Comparison of ENCODE assay signal across 8 cellular contexts in genomic region chr13:30395192-30396158, GRCh38. TPM values are rescaled to one million over a fixed set of nuclear protein-coding genes. Genes with fewer than 3 reads are reported as not detected.
A peak's percentile ranks its signal among the peaks of the same experiment; 100 is the strongest.
DNase-seq lines count a peak whose midpoint lies in the region; ATAC-seq, FAIRE-seq and TF ChIP-seq lines count a peak whose summit lies in the region.

No MANE protein-coding gene starts in this region.

- no peaks in the 10 kb centered on the region for H3K27me3 Mint-ChIP-seq in activated naive CD4-positive, alpha-beta T cell treated with anti-CD3 and anti-CD28 coated beads for 36 hours (ENCODE audit: low read depth)
- H3K27me3 Mint-ChIP-seq in neural progenitor cell (ENCODE audit: insufficient read depth, low read depth) = peaks cover 8% of the 10 kb centered on the region

- peak overlapping the region; percentile 58 for H2AFZ ChIP-seq in KMS-11 (ENCODE audit: low read depth)
- peak overlapping the region; percentile 91 for H2AFZ ChIP-seq in neural progenitor cell (replicated peaks)

- H3K4me1 Mint-ChIP-seq in activated naive CD4-positive, alpha-beta T cell treated with anti-CD3 and anti-CD28 coated beads for 36 hours (ENCODE audit: low read depth) = peaks cover 23% of the 10 kb centered on the region
- H3K4me1 Mint-ChIP-seq in neural progenitor cell = peaks cover 13% of the 10 kb centered on the region

- peak; percentile 81 for DNase-seq in DMS153 (lab: John Stamatoyannopoulos, UW)
- DNase-seq in activated naive CD4-positive, alpha-beta T cell treated with anti-CD3 and anti-CD28 coated beads for 36 hours = peak; percentile 88
- DNase-seq in frontal cortex (ENCODE audit: low spot score in 2 of 2) = peak; percentile 45 to 61
- peak; percentile 40 for DNase-seq in neural progenitor cell (ENCODE audit: low spot score)

- H3K27me3 ChIP-seq in KMS-11 (ENCODE audit: insufficient read depth, low read depth) = no peaks in the 10 kb centered on the region
- no peaks in the 10 kb centered on the region for H3K27me3 ChIP-seq in neural progenitor cell

- H3F3A ChIP-seq in neural progenitor cell (ENCODE audit: low read depth) = no peaks in the 10 kb centered on the region

- CTCF ChIA-PET in activated naive CD4-positive, alpha-beta T cell treated with anti-CD3 and anti-CD28 coated beads for 36 hours (lab: Charles Lee) = interaction anchor here (0.9 to 5.3 kb wide), 5 partner anchors 9 to 67 kb away, joined by 3 to 47 read pairs (median 3); no protein-coding TSS in a partner anchor

- H3K4me3 ChIP-seq in KMS-11 (IDR thresholded peaks at IDR 0.05; ENCODE audit: insufficient read depth, low read depth, low read length) = no peak overlapping the region
- H3K4me3 ChIP-seq in neural progenitor cell = no peak overlapping the region

- H3K9ac ChIP-seq in KMS-11 (peak overlapping the region; percentile 75), neural progenitor cell (no peak overlapping the region)

- H3K27ac ChIP-seq in KMS-11 = peak overlapping the region; percentile 72
- H3K27ac ChIP-seq in neural progenitor cell = no peak overlapping the region
- peak overlapping the region; percentile 85 for H3K27ac ChIP-seq in temporal lobe (ENCODE audit: low read depth, low read length)

- peak; percentile 72 for TF ChIP-seq POLR2A in Raji (IDR thresholded peaks at IDR 0.05; ENCODE audit: insufficient read depth, low read depth, low read length)

- no peaks in the 10 kb centered on the region for H3K9me3 ChIP-seq in neural progenitor cell (ENCODE audit: low read depth)

- ATAC-seq in GM21723 (IDR thresholded peaks at IDR 0.05; ENCODE audit: unreplicated experiment) = peak; percentile 51

- H3K4me2 ChIP-seq in KMS-11 (peak overlapping the region; percentile 63), neural progenitor cell (peak overlapping the region; percentile 49)

- TF ChIP-seq CTCF in KMS-11 (conservative IDR thresholded peaks at IDR 0.05; ENCODE audit: low read depth, low read length) (no peak), neural progenitor cell (IDR thresholded peaks at IDR 0.05) (no peak)

- peak overlapping the region; percentile 94 for H3K27ac Mint-ChIP-seq in activated naive CD4-positive, alpha-beta T cell treated with anti-CD3 and anti-CD28 coated beads for 36 hours
- H3K27ac Mint-ChIP-seq in neural progenitor cell = peak overlapping the region; percentile 6

- H3K9me3 Mint-ChIP-seq in activated naive CD4-positive, alpha-beta T cell treated with anti-CD3 and anti-CD28 coated beads for 36 hours = no peaks in the 10 kb centered on the region
- H3K9me3 Mint-ChIP-seq in neural progenitor cell = no peaks in the 10 kb centered on the region

- H4K20me1 ChIP-seq in KMS-11 (ENCODE audit: insufficient read depth) (no peaks in the 10 kb centered on the region), neural progenitor cell (ENCODE audit: low read depth) (no peaks in the 10 kb centered on the region)

- H3K4me1 ChIP-seq in KMS-11 (ENCODE audit: low read depth, poor library complexity, severe bottlenecking) = peaks cover 14% of the 10 kb centered on the region
- H3K4me1 ChIP-seq in neural progenitor cell = no peaks in the 10 kb centered on the region

- peak overlapping the region; percentile 85 for H3K4me3 Mint-ChIP-seq in activated naive CD4-positive, alpha-beta T cell treated with anti-CD3 and anti-CD28 coated beads for 36 hours
- H3K4me3 Mint-ChIP-seq in neural progenitor cell = peak overlapping the region; percentile 74

- H3K79me2 ChIP-seq in KMS-11 (ENCODE audit: insufficient read depth, low read depth) (no peaks in the 10 kb centered on the region), neural progenitor cell (ENCODE audit: low read depth) (no peaks in the 10 kb centered on the region)

- no peak for FAIRE-seq in frontal cortex (lab: Jason Lieb, UNC)

- H3K36me3 ChIP-seq in KMS-11 (ENCODE audit: insufficient read depth) (no peaks in the 10 kb centered on the region), neural progenitor cell (no peaks in the 10 kb centered on the region)

- intact Hi-C loops in activated naive CD4-positive, alpha-beta T cell treated with anti-CD3 and anti-CD28 coated beads for 36 hours (cut with micrococcal nuclease) = loop anchor here (1.0 to 2.0 kb wide), 8 partner anchors 13 to 349 kb away; partner anchors contain the start of genes KATNAL1, UBE2L5 and USPL1

- H3K36me3 Mint-ChIP-seq in activated naive CD4-positive, alpha-beta T cell treated with anti-CD3 and anti-CD28 coated beads for 36 hours (ENCODE audit: low read depth) = no peaks in the 10 kb centered on the region
- no peaks in the 10 kb centered on the region for H3K36me3 Mint-ChIP-seq in neural progenitor cell

RNA-seq across cellular contexts. Expression of gene UBE2L5, which starts 26.8 kb away (rescaled TPM):
- not detected for total RNA-seq in activated naive CD4-positive, alpha-beta T cell treated with anti-CD3 and anti-CD28 coated beads for 36 hours
- total RNA-seq in frontal cortex (not detected), neural progenitor cell (ENCODE audit: low replicate concordance) (not detected in 2 replicates), temporal lobe (not detected)
